ENCODE assay signal across 16 cellular contexts in the genomic region with DNA sequence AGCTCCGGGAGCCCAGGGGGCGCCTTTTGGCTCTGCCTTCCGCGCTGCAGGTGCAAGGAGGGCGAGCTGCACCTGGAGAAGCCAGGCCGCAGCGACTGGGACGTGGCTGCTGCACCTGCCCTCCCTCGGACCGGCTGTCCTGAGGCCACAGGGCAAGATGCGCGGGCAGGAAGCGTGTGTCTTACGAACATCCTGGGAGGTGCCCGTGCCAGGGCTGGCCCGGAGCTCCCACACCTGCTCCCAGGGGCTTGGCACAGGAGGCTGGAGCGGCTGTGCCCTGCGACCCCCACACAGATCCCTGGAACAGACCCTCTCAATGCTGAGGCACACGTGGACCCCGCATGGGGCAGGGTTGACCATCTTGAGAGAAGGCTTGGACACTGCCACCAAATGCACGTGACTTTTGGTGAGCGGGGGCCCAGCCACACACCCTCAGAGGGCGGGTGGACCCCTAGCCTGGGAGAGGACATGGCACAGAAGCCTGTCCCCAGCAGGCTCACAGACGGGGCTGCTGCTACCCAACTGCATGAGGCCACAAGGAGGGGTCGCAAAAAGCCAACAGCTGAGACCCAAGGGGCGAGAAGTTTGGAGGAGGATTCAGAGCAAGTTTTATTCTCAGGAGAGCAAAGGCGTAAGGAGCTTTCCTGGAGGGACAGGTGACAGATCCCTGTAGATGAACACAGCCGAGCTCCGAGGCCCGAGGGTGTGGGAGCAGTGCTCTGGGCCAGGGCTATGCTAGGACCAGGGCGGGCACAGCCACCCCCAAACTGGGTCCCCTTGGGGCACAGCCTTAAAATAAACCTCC. TPM values are rescaled to one million over a fixed set of nuclear protein-coding genes. Genes with fewer than 3 reads are reported as not detected.
DNase-seq lines count a peak whose midpoint lies in the region; ATAC-seq and TF ChIP-seq lines count a peak whose summit lies in the region.
"Had no signal": no experiment of that assay in that cellular context is flagged by ENCODE, and none has a peak within 500 bp of the region (broad histone marks: within the 10 kb centered on the region; RNA-seq: fewer than 3 reads in every experiment).

No MANE protein-coding gene starts in this region.

- H3K9ac ChIP-seq in endocrine pancreas (ENCODE audit: control insufficient read depth, insufficient read depth, low read length): peak overlapping the region; percentile 43
- H3K9ac ChIP-seq in MM.1S (ENCODE audit: low read length): no peak overlapping the region

- no peaks in the 10 kb centered on the region for H3K27me3 Mint-ChIP-seq in natural killer cell (ENCODE audit: low read depth in 2 of 2)
- no peaks in the 10 kb centered on the region for H3K27me3 Mint-ChIP-seq in natural killer cell treated with Interleukin-12 subunit alpha and Interleukin-12 subunit beta and Interleukin-15 and Interleukin-18, amount 100 ng/mL, for 72 hours
- H3K27me3 Mint-ChIP-seq: activated CD4-positive, alpha-beta T cell treated with anti-CD3 and anti-CD28 coated beads, Interleukin-2, amount 10 ng/mL, durations not matched to agents 24 days and 14 days; activated naive CD4-positive, alpha-beta T cell treated with anti-CD3 and anti-CD28 coated beads, Interleukin-2, amount 10 ng/mL, durations not matched to agents 7 days and 5 days; dendritic cell treated with granulocyte-macrophage colony-stimulating factor and Interleukin-4, amounts not matched to agents 40 ng/mL and 50 ng/mL, for 4 days had no signal

- H3K9me2 ChIP-seq in MM.1S (replicated peaks; ENCODE audit: insufficient read depth, low read length): no peaks in the 10 kb centered on the region

- H3K4me1 ChIP-seq in endocrine pancreas (ENCODE audit: control insufficient read depth, insufficient read depth, low read length) (no peaks in the 10 kb centered on the region), MM.1S (ENCODE audit: low read length) (no peaks in the 10 kb centered on the region)
- H3K4me1 ChIP-seq: pancreas had no signal

- peak overlapping the region; percentile 17 for H3K4me3 Mint-ChIP-seq in natural killer cell
- H3K4me3 Mint-ChIP-seq in natural killer cell treated with Interleukin-12 subunit alpha and Interleukin-12 subunit beta and Interleukin-15 and Interleukin-18, amount 100 ng/mL, for 72 hours: no peak overlapping the region
- H3K4me3 Mint-ChIP-seq: activated CD4-positive, alpha-beta T cell treated with anti-CD3 and anti-CD28 coated beads, Interleukin-2, amount 10 ng/mL, durations not matched to agents 24 days and 14 days; activated naive CD4-positive, alpha-beta T cell treated with anti-CD3 and anti-CD28 coated beads, Interleukin-2, amount 10 ng/mL, durations not matched to agents 7 days and 5 days; dendritic cell treated with granulocyte-macrophage colony-stimulating factor and Interleukin-4, amounts not matched to agents 40 ng/mL and 50 ng/mL, for 4 days had no signal

- no peak for ATAC-seq in natural killer cell
- ATAC-seq in natural killer cell treated with Interleukin-12 subunit alpha and Interleukin-12 subunit beta and Interleukin-15 and Interleukin-18, amount 100 ng/mL, for 72 hours: no peak
- ATAC-seq in GM18868 (IDR thresholded peaks at IDR 0.05; ENCODE audit: unreplicated experiment): no peak

- H3F3A ChIP-seq in MM.1S (ENCODE audit: insufficient read depth, low read length): no peaks in the 10 kb centered on the region

- H3K27ac ChIP-seq in MM.1S (ENCODE audit: low read length): no peak overlapping the region
- H3K27ac ChIP-seq: pancreas, thoracic aorta had no signal

- H3K9me3 Mint-ChIP-seq in natural killer cell: no peaks in the 10 kb centered on the region
- no peaks in the 10 kb centered on the region for H3K9me3 Mint-ChIP-seq in natural killer cell treated with Interleukin-12 subunit alpha and Interleukin-12 subunit beta and Interleukin-15 and Interleukin-18, amount 100 ng/mL, for 72 hours
- H3K9me3 Mint-ChIP-seq: activated CD4-positive, alpha-beta T cell treated with anti-CD3 and anti-CD28 coated beads, Interleukin-2, amount 10 ng/mL, durations not matched to agents 24 days and 14 days; activated naive CD4-positive, alpha-beta T cell treated with anti-CD3 and anti-CD28 coated beads, Interleukin-2, amount 10 ng/mL, durations not matched to agents 7 days and 5 days; dendritic cell treated with granulocyte-macrophage colony-stimulating factor and Interleukin-4, amounts not matched to agents 40 ng/mL and 50 ng/mL, for 4 days had no signal

- no peak overlapping the region for H3K4me2 ChIP-seq in MM.1S (ENCODE audit: low read depth, low read length)

- H4K20me1 ChIP-seq in MM.1S (ENCODE audit: insufficient read depth, low read length): no peaks in the 10 kb centered on the region

- no peak overlapping the region for H3K4me3 ChIP-seq in endocrine pancreas (ENCODE audit: control insufficient read depth, insufficient read depth, low read length)
- no peak overlapping the region for H3K4me3 ChIP-seq in MM.1S (ENCODE audit: low read length)
- H3K4me3 ChIP-seq: pancreas, skin epidermis, thoracic aorta had no signal

- H3K79me2 ChIP-seq in MM.1S (ENCODE audit: low read length): no peaks in the 10 kb centered on the region

- H3K36me3 ChIP-seq in endocrine pancreas (ENCODE audit: control insufficient read depth, insufficient read depth, low read length) (no peaks in the 10 kb centered on the region), MM.1S (replicated peaks; ENCODE audit: insufficient read depth, low read length) (no peaks in the 10 kb centered on the region; the same call in 1 of the 2 replicates)

- H3K4me1 Mint-ChIP-seq in natural killer cell: peaks cover 25 to 28% of the 10 kb centered on the region in 2 donors
- H3K4me1 Mint-ChIP-seq in natural killer cell treated with Interleukin-12 subunit alpha and Interleukin-12 subunit beta and Interleukin-15 and Interleukin-18, amount 100 ng/mL, for 72 hours (ENCODE audit: low read depth in 2 of 2): peaks cover 11 to 17% of the 10 kb centered on the region in 2 donors

- H3K27ac Mint-ChIP-seq in natural killer cell: no peak overlapping the region
- no peak overlapping the region for H3K27ac Mint-ChIP-seq in natural killer cell treated with Interleukin-12 subunit alpha and Interleukin-12 subunit beta and Interleukin-15 and Interleukin-18, amount 100 ng/mL, for 72 hours
- H3K27ac Mint-ChIP-seq: activated CD4-positive, alpha-beta T cell treated with anti-CD3 and anti-CD28 coated beads, Interleukin-2, amount 10 ng/mL, durations not matched to agents 24 days and 14 days; dendritic cell treated with granulocyte-macrophage colony-stimulating factor and Interleukin-4, amounts not matched to agents 40 ng/mL and 50 ng/mL, for 4 days had no signal

- in situ Hi-C loops in GM13976 (cut with MboI; ENCODE audit: low sequenced_read_pairs, unreplicated experiment): loop anchor here (10.0 kb wide), 1 partner anchor 234 kb away; no protein-coding TSS in a partner anchor

- intact Hi-C loops in natural killer cell (cut with micrococcal nuclease): no loop called here

- H2AFZ ChIP-seq in MM.1S (ENCODE audit: low read length): no peak overlapping the region

- no peaks in the 10 kb centered on the region for H3K9me3 ChIP-seq in endocrine pancreas (ENCODE audit: control insufficient read depth, low read length)
- H3K9me3 ChIP-seq in MM.1S (replicated peaks; ENCODE audit: insufficient read depth, low read length): no peaks in the 10 kb centered on the region
- H3K9me3 ChIP-seq: pancreas, thoracic aorta had no signal

- H3K27me3 ChIP-seq in endocrine pancreas (ENCODE audit: control insufficient read depth, insufficient read depth, low read length): no peaks in the 10 kb centered on the region
- H3K27me3 ChIP-seq in MM.1S (replicated peaks; ENCODE audit: insufficient read depth, low read length): no peaks in the 10 kb centered on the region
- H3K27me3 ChIP-seq: pancreas had no signal

- TF ChIP-seq CTCF in natural killer cell (IDR thresholded peaks at IDR 0.05): no peak
- no peak for TF ChIP-seq CTCF in MM.1S (IDR thresholded peaks at IDR 0.05; ENCODE audit: low read length)
- no peak for TF ChIP-seq CTCF in GM13976 (IDR thresholded peaks at IDR 0.05; ENCODE audit: borderline replicate concordance, control extremely low read depth, extremely low read depth, insufficient read depth, missing control alignments)

- H3K36me3 Mint-ChIP-seq in natural killer cell: no peaks in the 10 kb centered on the region
- no peaks in the 10 kb centered on the region for H3K36me3 Mint-ChIP-seq in natural killer cell treated with Interleukin-12 subunit alpha and Interleukin-12 subunit beta and Interleukin-15 and Interleukin-18, amount 100 ng/mL, for 72 hours

- DNase-seq in natural killer cell: no peak
- DNase-seq in natural killer cell treated with Interleukin-12 subunit alpha and Interleukin-12 subunit beta and Interleukin-15 and Interleukin-18, amount 100 ng/mL, for 72 hours (ENCODE audit: low spot score): no peak
- peak; percentile 76 for DNase-seq in NCI-H69 (lab: John Stamatoyannopoulos, UW)
- no peak for DNase-seq in MM.1S
- no peak for DNase-seq in GM13976 (ENCODE audit: low spot score)
- DNase-seq in stimulated activated CD4-positive, alpha-beta T cell treated with anti-CD3 and anti-CD28 coated beads, Interleukin-4, amount 100 ng/mL, for 24 hours: no peak
- DNase-seq: activated CD4-positive, alpha-beta T cell treated with anti-CD3 and anti-CD28 coated beads, Interleukin-2, amount 10 ng/mL, durations not matched to agents 24 days and 14 days; activated naive CD4-positive, alpha-beta T cell treated with anti-CD3 and anti-CD28 coated beads, Interleukin-2, amount 10 ng/mL, durations not matched to agents 7 days and 5 days; AML-193; NCI-H524 treated with DMSO at 0.1 percent for 48 hours had no signal

RNA-seq across cellular contexts. Expression of a gene that starts 11.4 kb away (rescaled TPM):
- 10 to 100 TPM; 28.6 to 36.4 (median 34.9) TPM for total RNA-seq in natural killer cell
- total RNA-seq in natural killer cell treated with Interleukin-12 subunit alpha and Interleukin-12 subunit beta and Interleukin-15 and Interleukin-18, amount 100 ng/mL, for 72 hours: 100 to 1,000 TPM in 1 of 2 donors, 10 to 100 TPM in 1; 58.1 to 107 TPM

RNA-seq across cellular contexts. Expression of a gene that starts 11.6 kb away (rescaled TPM):
- 100 to 1,000 TPM in 2 of 3 donors, 10 to 100 TPM in 1; 89.8 to 137 (median 126) TPM for total RNA-seq in natural killer cell
- total RNA-seq in natural killer cell treated with Interleukin-12 subunit alpha and Interleukin-12 subunit beta and Interleukin-15 and Interleukin-18, amount 100 ng/mL, for 72 hours: 10 to 100 TPM; 47.9 to 61.7 TPM

RNA-seq across cellular contexts. Expression of a gene that starts 27.7 kb away (rescaled TPM):
- total RNA-seq in natural killer cell: 10 to 100 TPM in 2 of 3 donors, 1 to 10 TPM in 1; 9.9 to 11.4 (median 10.0) TPM
- total RNA-seq in natural killer cell treated with Interleukin-12 subunit alpha and Interleukin-12 subunit beta and Interleukin-15 and Interleukin-18, amount 100 ng/mL, for 72 hours: 10 to 100 TPM in 1 of 2 donors, 1 to 10 TPM in 1; 7.8 to 14.5 TPM

RNA-seq across cellular contexts. Expression of a gene that starts 44.6 kb away (rescaled TPM):
- 100 to 1,000 TPM in 1 of 3 donors, 10 to 100 TPM in 2; 72.2 to 104 (median 90.5) TPM for total RNA-seq in natural killer cell
- total RNA-seq in natural killer cell treated with Interleukin-12 subunit alpha and Interleukin-12 subunit beta and Interleukin-15 and Interleukin-18, amount 100 ng/mL, for 72 hours: 100 to 1,000 TPM in 1 of 2 donors, 10 to 100 TPM in 1; 92.4 to 136 TPM
